Comparison of ENCODE assay signal across 8 cellular contexts in genomic region chr4:48578132-48578964, GRCh38.
DNase-seq lines count a peak whose midpoint lies in the region; ATAC-seq and TF ChIP-seq lines count a peak whose summit lies in the region.

No MANE protein-coding gene starts in this region.

- no peak overlapping the region for H3K27ac Mint-ChIP-seq in activated naive CD8-positive, alpha-beta T cell treated with anti-CD3 and anti-CD28 coated beads for 36 hours

- H3K27me3 ChIP-seq in Panc1 (ENCODE audit: control insufficient read depth, insufficient read depth, low read length) = no peaks in the 10 kb centered on the region
- no peaks in the 10 kb centered on the region for H3K27me3 ChIP-seq in heart left ventricle
- no peaks in the 10 kb centered on the region for H3K27me3 ChIP-seq in psoas muscle (ENCODE audit: insufficient read depth in 3 of 3, low read length in 2 of 3)

- TF ChIP-seq POLR2A in heart left ventricle (IDR thresholded peaks at IDR 0.05) = no peak

- CTCF ChIA-PET in Panc1 (lab: Charles Lee) = interaction anchor here (1.0 kb wide), 1 partner anchor 383 kb away, joined by 4 read pairs; no protein-coding TSS in a partner anchor

- H3K4me1 ChIP-seq in Panc1 (ENCODE audit: control insufficient read depth, insufficient read depth, low read length) = no peaks in the 10 kb centered on the region
- no peaks in the 10 kb centered on the region for H3K4me1 ChIP-seq in heart left ventricle
- no peaks in the 10 kb centered on the region for H3K4me1 ChIP-seq in psoas muscle

- peak; percentile 77 for DNase-seq in G401 (ENCODE audit: low spot score)
- peak; percentile 27 for DNase-seq in KG1 (lab: John Stamatoyannopoulos, UW)
- peak; percentile 42 for DNase-seq in Panc1 (ENCODE audit: low read depth, low spot score)
- peak; percentile 30 for DNase-seq in activated naive CD8-positive, alpha-beta T cell treated with anti-CD3 and anti-CD28 coated beads for 36 hours
- DNase-seq in heart left ventricle = peak in 4 of 5 donors; percentile 33 to 60 (median 50)
- DNase-seq in psoas muscle = no peak

- peaks cover 6% of the 10 kb centered on the region for H3K36me3 Mint-ChIP-seq in activated naive CD8-positive, alpha-beta T cell treated with anti-CD3 and anti-CD28 coated beads for 36 hours

- H3K4me3 ChIP-seq in Panc1 (ENCODE audit: low read depth in 2 of 2, low read length in 2 of 2) = no peak overlapping the region
- H3K4me3 ChIP-seq in heart left ventricle = no peak overlapping the region
- no peak overlapping the region for H3K4me3 ChIP-seq in psoas muscle

- H3K4me3 Mint-ChIP-seq in activated naive CD8-positive, alpha-beta T cell treated with anti-CD3 and anti-CD28 coated beads for 36 hours = no peak overlapping the region

- BruUV-seq in Panc1 (replicated peaks; lab: Mats Ljungman, UMichigan) = no TSS peak

- H3K4me1 Mint-ChIP-seq in activated naive CD8-positive, alpha-beta T cell treated with anti-CD3 and anti-CD28 coated beads for 36 hours = no peaks in the 10 kb centered on the region

- ATAC-seq in GM21576 (IDR thresholded peaks at IDR 0.05; ENCODE audit: unreplicated experiment) = peak; percentile 85
- ATAC-seq in Panc1 = peak; percentile 88
- ATAC-seq in heart left ventricle = peak; percentile 61 to 93 (median 88)
- ATAC-seq in psoas muscle = peak; percentile 85 to 97 (median 90)
- ATAC-seq in GM19455 (IDR thresholded peaks at IDR 0.05; ENCODE audit: unreplicated experiment) = no peak

- H3K9me3 ChIP-seq in Panc1 (ENCODE audit: control insufficient read depth, insufficient read depth, low read depth, low read length) (no peaks in the 10 kb centered on the region), heart left ventricle (no peaks in the 10 kb centered on the region), psoas muscle (no peaks in the 10 kb centered on the region)

- POLR2A ChIA-PET in Panc1 (lab: Charles Lee) = no interaction called here

- WGBS in heart left ventricle, 4 donors = 1 to 7% (median 3%) methylated on average over 3 of the region's 3 CpGs
- 5 to 13% (median 9%) methylated on average over 3 of the region's 3 CpGs for whole genome bisulfite sequencing in psoas muscle, 3 donors

- H3K27me3 Mint-ChIP-seq in activated naive CD8-positive, alpha-beta T cell treated with anti-CD3 and anti-CD28 coated beads for 36 hours = no peaks in the 10 kb centered on the region

- H3K36me3 ChIP-seq in Panc1 (ENCODE audit: control insufficient read depth, insufficient read depth, low read length) = peaks cover 16% of the 10 kb centered on the region; the same call in 1 of the 2 replicates
- H3K36me3 ChIP-seq in heart left ventricle = peaks cover 0 to 86% (median 81%) of the 10 kb centered on the region in 9 donors
- H3K36me3 ChIP-seq in psoas muscle (ENCODE audit: insufficient read depth in 1 of 2, low read depth in 1 of 2) = peaks cover 0 to 62% of the 10 kb centered on the region in 2 donors

- no peaks in the 10 kb centered on the region for H3K9me3 Mint-ChIP-seq in activated naive CD8-positive, alpha-beta T cell treated with anti-CD3 and anti-CD28 coated beads for 36 hours

- in situ Hi-C loops in G401 (cut with HindIII; ENCODE audit: low sequenced_read_pairs) (no loop called here), Panc1 (cut with HindIII; ENCODE audit: low pct_unique_long_range_greater_than_20kb, low sequenced_read_pairs) (no loop called here)

- intact Hi-C loops in Panc1 (cut with micrococcal nuclease; ENCODE audit: unreplicated experiment) (loop anchor here (5.0 to 10.0 kb wide), 2 partner anchors 204 to 386 kb away; partner anchors contain the start of gene FRYL), heart left ventricle (cut with DNase I) (loop anchor here in 9 of 10 donors (1.0 to 10.0 kb wide), 14 partner anchors 102 to 385 kb away; partner anchors contain the start of genes FRYL (in 2 of the 9) and OCIAD1 (in 2 of the 9)), psoas muscle (cut with DNase I) (loop anchor here (1.0 to 5.0 kb wide), 4 partner anchors 103 to 384 kb away; no protein-coding TSS in a partner anchor)

- TF ChIP-seq CTCF in Panc1 (IDR thresholded peaks at IDR 0.05) (peak; percentile 74), heart left ventricle (IDR thresholded peaks at IDR 0.05) (peak; percentile 80 to 94 (median 90)), psoas muscle (IDR thresholded peaks at IDR 0.05) (peak; percentile 94)

- H3K27ac ChIP-seq in Panc1 (ENCODE audit: low read length) (no peak overlapping the region), heart left ventricle (peak overlapping the region in 1 of 12 donors; percentile 16), psoas muscle (no peak overlapping the region)

Comparison
In these comparisons a context has a peak if more than half of its experiments do, and no peak if none do; other contexts are left out.
1. DNase-seq: peak in G401 (single experiment), KG1 (single experiment), Panc1 (single experiment), activated naive CD8-positive, alpha-beta T cell treated with anti-CD3 and anti-CD28 coated beads for 36 hours (single experiment) and heart left ventricle (4 of 5); none in psoas muscle (0 of 2).
2. Peak in every context shown above with its lines, with median percentiles within 50 percentile points of each other: CTCF ChIP-seq.